In the genomic region with DNA sequence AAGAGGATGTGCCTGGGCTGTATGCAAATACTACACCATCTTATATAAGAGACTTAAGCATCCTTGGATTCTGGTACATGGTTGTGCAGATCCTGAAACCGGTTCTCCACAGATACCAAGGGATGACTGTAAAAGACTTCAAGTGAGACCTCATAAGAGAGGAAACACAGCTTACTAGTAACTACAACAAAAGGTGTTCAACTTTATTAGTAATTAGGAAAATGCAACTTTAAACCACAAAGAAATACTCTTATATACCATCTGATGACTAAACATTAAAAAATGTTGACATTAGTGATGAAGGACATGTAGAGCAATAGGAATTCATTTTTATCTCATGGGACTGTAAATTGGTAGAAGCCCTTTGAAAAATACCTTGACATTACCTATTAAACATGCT, we compare ENCODE assay signal across 1 cellular context.
TF ChIP-seq lines count a peak whose summit lies in the region.

No MANE protein-coding gene starts in this region.

TF ChIP-seq in IMR-90, 13 proteins besides CTCF, POLR2A, EP300 and RAD21 (continued from another document):
- TF ChIP-seq, protein P1, sequence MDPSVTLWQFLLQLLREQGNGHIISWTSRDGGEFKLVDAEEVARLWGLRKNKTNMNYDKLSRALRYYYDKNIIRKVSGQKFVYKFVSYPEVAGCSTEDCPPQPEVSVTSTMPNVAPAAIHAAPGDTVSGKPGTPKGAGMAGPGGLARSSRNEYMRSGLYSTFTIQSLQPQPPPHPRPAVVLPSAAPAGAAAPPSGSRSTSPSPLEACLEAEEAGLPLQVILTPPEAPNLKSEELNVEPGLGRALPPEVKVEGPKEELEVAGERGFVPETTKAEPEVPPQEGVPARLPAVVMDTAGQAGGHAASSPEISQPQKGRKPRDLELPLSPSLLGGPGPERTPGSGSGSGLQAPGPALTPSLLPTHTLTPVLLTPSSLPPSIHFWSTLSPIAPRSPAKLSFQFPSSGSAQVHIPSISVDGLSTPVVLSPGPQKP (IDR thresholded peaks at IDR 0.05; ENCODE audit: borderline replicate concordance, low read depth, low read length), result no peak
- TF ChIP-seq MAZ (IDR thresholded peaks at IDR 0.05; ENCODE audit: borderline replicate concordance, low read depth, low read length) (no peak), RCOR1 (IDR thresholded peaks at IDR 0.05; ENCODE audit: insufficient replicate concordance, low read length) (no peak)
TF ChIP-seq in IMR-90: peak in this region for 0.
